ENCODE assay signal across 19 cellular contexts in the genomic region with DNA sequence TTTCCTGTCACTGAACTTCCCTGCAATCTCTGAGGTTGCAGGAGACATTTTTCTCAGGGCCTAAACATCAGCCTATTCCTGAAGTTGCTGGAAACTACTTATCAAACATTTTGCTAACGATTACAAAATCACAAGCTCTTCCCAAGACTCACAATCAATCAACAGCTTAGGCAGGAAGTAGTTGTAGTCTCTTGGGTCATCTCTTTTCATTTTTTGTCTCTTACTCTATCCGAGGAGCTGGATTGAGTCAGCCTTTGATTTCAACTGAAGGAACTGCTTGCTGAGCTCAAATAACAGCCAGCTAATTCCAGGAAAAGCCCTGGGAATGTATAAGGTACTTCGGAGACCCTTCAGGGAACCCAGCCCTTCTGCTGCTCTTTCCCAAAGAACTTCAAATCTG.
DNase-seq lines count a peak whose midpoint lies in the region; ATAC-seq and TF ChIP-seq lines count a peak whose summit lies in the region.
"Had no signal": no experiment of that assay in that cellular context is flagged by ENCODE, and none has a peak within 500 bp of the region (broad histone marks: within the 10 kb centered on the region; RNA-seq: fewer than 3 reads in every experiment).

No MANE protein-coding gene starts in this region.

- no peaks in the 10 kb centered on the region for H3K9me3 Mint-ChIP-seq in activated CD4-positive, alpha-beta T cell treated with anti-CD3 and anti-CD28 coated beads, Interleukin-2, amount 10 ng/mL, durations not matched to agents 24 days and 14 days
- H3K9me3 Mint-ChIP-seq in activated naive CD4-positive, alpha-beta T cell treated with anti-CD3 and anti-CD28 coated beads, Interleukin-2, amount 10 ng/mL, durations not matched to agents 7 days and 5 days: no peaks in the 10 kb centered on the region
- H3K9me3 Mint-ChIP-seq: activated naive CD4-positive, alpha-beta T cell treated with anti-CD3 and anti-CD28 coated beads, Interleukin-2, amount 50 U/mL, for 72 hours had no signal

- H2BK5ac ChIP-seq in neuronal stem cell (ENCODE audit: low read length): no peak overlapping the region

- H3K4me1 Mint-ChIP-seq in activated CD4-positive, alpha-beta T cell treated with anti-CD3 and anti-CD28 coated beads, Interleukin-2, amount 10 ng/mL, durations not matched to agents 24 days and 14 days: no peaks in the 10 kb centered on the region
- no peaks in the 10 kb centered on the region for H3K4me1 Mint-ChIP-seq in activated naive CD4-positive, alpha-beta T cell treated with anti-CD3 and anti-CD28 coated beads, Interleukin-2, amount 10 ng/mL, durations not matched to agents 7 days and 5 days

- no peak overlapping the region for H2BK12ac ChIP-seq in neuronal stem cell (ENCODE audit: low read length)

- H3K9ac ChIP-seq in neuronal stem cell (ENCODE audit: low read depth, low read length, poor library complexity): no peak overlapping the region
- H3K9ac ChIP-seq: BLaER1 had no signal

- no peak overlapping the region for H4K91ac ChIP-seq in neuronal stem cell (ENCODE audit: low read depth, low read length, poor library complexity)

- peak overlapping the region; percentile 74 for H2AFZ ChIP-seq in neuronal stem cell (ENCODE audit: low read length)

- H2AK5ac ChIP-seq in neuronal stem cell (ENCODE audit: low read depth, low read length): no peak overlapping the region

- H3K4me2 ChIP-seq in neuronal stem cell (ENCODE audit: insufficient read depth, low read length, poor library complexity, severe bottlenecking): no peak overlapping the region
- H3K4me2 ChIP-seq: BLaER1 had no signal

- no peak overlapping the region for H4K8ac ChIP-seq in neuronal stem cell (ENCODE audit: low read depth, low read length)

- no peaks in the 10 kb centered on the region for H3K27me3 ChIP-seq in neuronal stem cell (ENCODE audit: control insufficient read depth in 3 of 3, insufficient read depth in 3 of 3, low read depth in 1 of 3, low read length in 3 of 3)
- H3K27me3 ChIP-seq: BLaER1 had no signal

- peaks cover 0 to 8% of the 10 kb centered on the region in 2 donors for H3K9me3 ChIP-seq in neuronal stem cell (replicated peaks in 1 of 2; ENCODE audit: control insufficient read depth in 2 of 2, insufficient read depth in 1 of 2, low read depth in 1 of 2, low read length in 2 of 2)
- H3K9me3 ChIP-seq: lower lobe of right lung had no signal

- no peaks in the 10 kb centered on the region for H3K36me3 ChIP-seq in neuronal stem cell (replicated peaks in 1 of 2; ENCODE audit: control insufficient read depth in 2 of 2, insufficient read depth in 2 of 2, low read length in 2 of 2)
- H3K36me3 ChIP-seq: BLaER1, lower lobe of right lung had no signal

- H3K18ac ChIP-seq in neuronal stem cell (ENCODE audit: low read length): no peak overlapping the region

- no peaks in the 10 kb centered on the region for H3K36me3 Mint-ChIP-seq in activated CD4-positive, alpha-beta T cell treated with anti-CD3 and anti-CD28 coated beads, Interleukin-2, amount 10 ng/mL, durations not matched to agents 24 days and 14 days (ENCODE audit: low read depth)
- H3K36me3 Mint-ChIP-seq in activated naive CD4-positive, alpha-beta T cell treated with anti-CD3 and anti-CD28 coated beads, Interleukin-2, amount 10 ng/mL, durations not matched to agents 7 days and 5 days: no peaks in the 10 kb centered on the region
- H3K36me3 Mint-ChIP-seq: activated naive CD4-positive, alpha-beta T cell treated with anti-CD3 and anti-CD28 coated beads, Interleukin-2, amount 50 U/mL, for 72 hours had no signal

- DNase-seq in EL (peak; percentile 48), RPMI7951 (ENCODE audit: low read depth) (peak; percentile 9), fibroblast of the aortic adventitia (ENCODE audit: low read depth) (peak; percentile 72), neuronal stem cell (ENCODE audit: low spot score) (no peak)
- DNase-seq in activated CD4-positive, alpha-beta T cell treated with anti-CD3 and anti-CD28 coated beads, Interleukin-2, amount 10 ng/mL, durations not matched to agents 24 days and 14 days: no peak
- no peak for DNase-seq in activated naive CD4-positive, alpha-beta T cell treated with anti-CD3 and anti-CD28 coated beads, Interleukin-2, amount 10 ng/mL, durations not matched to agents 7 days and 5 days
- DNase-seq in NK-92 treated with Interleukin-12 subunit alpha and Interleukin-12 subunit beta, amount 100 ng/mL, for 24 hours (lab: John Stamatoyannopoulos, UW): no peak
- DNase-seq: activated CD4-positive, CD25-positive, alpha-beta regulatory T cell treated with anti-CD3 and anti-CD28 coated beads, Interleukin-2, amount 50 U/mL, for 72 hours; DND-41; lower lobe of right lung; NCI-H1694; NCI-H524 treated with DMSO at 0.1 percent for 48 hours; occipital lobe; PC-3; stimulated activated CD4-positive, alpha-beta T cell treated with anti-CD3 and anti-CD28 coated beads, Interleukin-15, amount 100 ng/mL, for 24 hours had no signal

- CTCF ChIA-PET in activated naive CD4-positive, alpha-beta T cell treated with anti-CD3 and anti-CD28 coated beads, Interleukin-2, amount 10 ng/mL, durations not matched to agents 7 days and 5 days (lab: Charles Lee): no interaction called here

- no peaks in the 10 kb centered on the region for H3K27me3 Mint-ChIP-seq in activated CD4-positive, alpha-beta T cell treated with anti-CD3 and anti-CD28 coated beads, Interleukin-2, amount 10 ng/mL, durations not matched to agents 24 days and 14 days
- H3K27me3 Mint-ChIP-seq in activated naive CD4-positive, alpha-beta T cell treated with anti-CD3 and anti-CD28 coated beads, Interleukin-2, amount 10 ng/mL, durations not matched to agents 7 days and 5 days: no peaks in the 10 kb centered on the region

- intact Hi-C loops in activated CD4-positive, alpha-beta T cell treated with anti-CD3 and anti-CD28 coated beads, Interleukin-2, amount 10 ng/mL, durations not matched to agents 24 days and 14 days (cut with micrococcal nuclease): no loop called here

- no peak overlapping the region for H3K4me3 Mint-ChIP-seq in activated CD4-positive, alpha-beta T cell treated with anti-CD3 and anti-CD28 coated beads, Interleukin-2, amount 10 ng/mL, durations not matched to agents 24 days and 14 days
- no peak overlapping the region for H3K4me3 Mint-ChIP-seq in activated naive CD4-positive, alpha-beta T cell treated with anti-CD3 and anti-CD28 coated beads, Interleukin-2, amount 10 ng/mL, durations not matched to agents 7 days and 5 days

- H3K14ac ChIP-seq in neuronal stem cell (ENCODE audit: low read length): no peak overlapping the region

- no peak for ATAC-seq in GM19328 (IDR thresholded peaks at IDR 0.05; ENCODE audit: unreplicated experiment)
- ATAC-seq: activated naive CD4-positive, alpha-beta T cell treated with anti-CD3 and anti-CD28 coated beads, Interleukin-2, amount 50 U/mL, for 72 hours; GM12878; lower lobe of right lung; PC-3 had no signal

- no peak overlapping the region for H2BK15ac ChIP-seq in neuronal stem cell (ENCODE audit: low read length)

- H3K27ac ChIP-seq in neuronal stem cell (replicated peaks; ENCODE audit: low read length): no peak overlapping the region
- H3K27ac ChIP-seq: BLaER1, lower lobe of right lung had no signal

- TF ChIP-seq CTCF in fibroblast of the aortic adventitia (IDR thresholded peaks at IDR 0.05; ENCODE audit: insufficient read depth, low read length): no peak

- WGBS in neuronal stem cell (ENCODE audit: extremely low coverage in 2 of 2, insufficient read length in 2 of 2, insufficient replicate concordance in 1 of 2), 2 donors: no CpG with 5 or more reads among the region's 3 CpGs

- H3K79me1 ChIP-seq in neuronal stem cell (ENCODE audit: low read depth, low read length): no peaks in the 10 kb centered on the region

- no peak overlapping the region for H3K4ac ChIP-seq in neuronal stem cell (ENCODE audit: low read length)

- H3K23ac ChIP-seq in neuronal stem cell (ENCODE audit: low read depth, low read length, poor library complexity): no peak overlapping the region

- H3K4me3 ChIP-seq in fibroblast of the aortic adventitia (ENCODE audit: low read depth, low read length): no peak overlapping the region
- H3K4me3 ChIP-seq in neuronal stem cell (ENCODE audit: low read length in 2 of 2): no peak overlapping the region
- H3K4me3 ChIP-seq: BLaER1, GM12878, lower lobe of right lung had no signal

- no peak overlapping the region for H2BK120ac ChIP-seq in neuronal stem cell (ENCODE audit: low read depth, low read length)

- no peak overlapping the region for H3K27ac Mint-ChIP-seq in activated CD4-positive, alpha-beta T cell treated with anti-CD3 and anti-CD28 coated beads, Interleukin-2, amount 10 ng/mL, durations not matched to agents 24 days and 14 days
- H3K27ac Mint-ChIP-seq in activated naive CD4-positive, alpha-beta T cell treated with anti-CD3 and anti-CD28 coated beads, Interleukin-2, amount 10 ng/mL, durations not matched to agents 7 days and 5 days: no peak overlapping the region
- H3K27ac Mint-ChIP-seq: activated naive CD4-positive, alpha-beta T cell treated with anti-CD3 and anti-CD28 coated beads, Interleukin-2, amount 50 U/mL, for 72 hours had no signal

- peaks cover 0 to 3% of the 10 kb centered on the region in 2 donors for H3K4me1 ChIP-seq in neuronal stem cell (ENCODE audit: control insufficient read depth in 2 of 2, insufficient read depth in 1 of 2, low read depth in 1 of 2, low read length in 2 of 2)
- H3K4me1 ChIP-seq: BLaER1, lower lobe of right lung had no signal

Comparison
In these comparisons a context has a peak if more than half of its experiments do, and no peak if none do; other contexts are left out.
1. DNase-seq: peak in EL (single experiment), RPMI7951 (single experiment) and fibroblast of the aortic adventitia (single experiment); none in neuronal stem cell (single experiment), activated CD4-positive, alpha-beta T cell treated with anti-CD3 and anti-CD28 coated beads, Interleukin-2, amount 10 ng/mL, durations not matched to agents 24 days and 14 days (single experiment), activated naive CD4-positive, alpha-beta T cell treated with anti-CD3 and anti-CD28 coated beads, Interleukin-2, amount 10 ng/mL, durations not matched to agents 7 days and 5 days (single experiment) and NK-92 treated with Interleukin-12 subunit alpha and Interleukin-12 subunit beta, amount 100 ng/mL, for 24 hours (single experiment).